Comparison of ENCODE assay signal across 23 cellular contexts in genomic region chr2:235584269-235585007, GRCh38.
"Had no signal": no experiment of that assay in that cellular context is flagged by ENCODE, and none has a peak within 500 bp of the region (broad histone marks: within the 10 kb centered on the region; RNA-seq: fewer than 3 reads in every experiment).

No MANE protein-coding gene starts in this region.

- H2AFZ ChIP-seq: PC-9 had no signal

- H3K4me3 ChIP-seq: PC-9 had no signal

- ATAC-seq: activated naive CD4-positive, alpha-beta T cell treated with anti-CD3 and anti-CD28 coated beads, Interleukin-2, amount 50 U/mL, for 72 hours; activated naive CD8-positive, alpha-beta T cell treated with anti-CD3 and anti-CD28 coated beads, Interleukin-2, amount 50 U/mL, for 24 hours; activated T-cell treated with anti-CD3 and anti-CD28 coated beads, Interleukin-2, amount 50 U/mL, for 4 hours; T-helper 17 cell had no signal

- DNase-seq: activated B cell treated with CpG ODN at 0.5 μM for 24 hours; activated CD4-positive, alpha-beta memory T cell treated with anti-CD3 and anti-CD28 coated beads for 36 hours; activated CD4-positive, alpha-beta T cell treated with anti-CD3 and anti-CD28 coated beads for 1 hour; activated CD4-positive, alpha-beta T cell treated with anti-CD3 and anti-CD28 coated beads, Interleukin-2, amount 10 ng/mL, durations not matched to agents 7 days and 5 days; activated CD8-positive, alpha-beta memory T cell treated with anti-CD3 and anti-CD28 coated beads for 24 hours; activated effector memory CD4-positive, alpha-beta T cell treated with anti-CD3 and anti-CD28 coated beads, Interleukin-2, amount 50 U/mL, for 16 hours; activated naive CD4-positive, alpha-beta T cell treated with Interleukin-2 at 50 U/mL for 16 hours; activated naive CD8-positive, alpha-beta T cell treated with anti-CD3 and anti-CD28 coated beads, Interleukin-2, amount 50 U/mL, for 24 hours; activated T-cell treated with anti-CD3 and anti-CD28 coated beads, Interleukin-2, amount 50 U/mL, for 4 hours; amniotic stem cell; KG1; NCI-H1048; NCI-H146; NCI-H1930; NCI-H510A treated with DMSO at 0.1 percent for 48 hours; PC-9; SIG-M5; T-helper 17 cell; T-helper 9 cell had no signal

- H3K4me1 Mint-ChIP-seq: activated B cell treated with CpG ODN at 0.5 μM for 24 hours; activated CD4-positive, alpha-beta T cell treated with anti-CD3 and anti-CD28 coated beads, Interleukin-2, amount 10 ng/mL, durations not matched to agents 7 days and 5 days; activated naive CD8-positive, alpha-beta T cell treated with anti-CD3 and anti-CD28 coated beads, Interleukin-2, amount 50 U/mL, for 24 hours had no signal

- H3K9me3 Mint-ChIP-seq: activated B cell treated with CpG ODN at 0.5 μM for 24 hours; activated CD4-positive, alpha-beta memory T cell treated with anti-CD3 and anti-CD28 coated beads for 36 hours; activated CD4-positive, alpha-beta T cell treated with anti-CD3 and anti-CD28 coated beads, Interleukin-2, amount 10 ng/mL, durations not matched to agents 7 days and 5 days; activated naive CD4-positive, alpha-beta T cell treated with anti-CD3 and anti-CD28 coated beads, Interleukin-2, amount 50 U/mL, for 72 hours; activated naive CD8-positive, alpha-beta T cell treated with anti-CD3 and anti-CD28 coated beads, Interleukin-2, amount 50 U/mL, for 24 hours; activated T-cell treated with anti-CD3 and anti-CD28 coated beads, Interleukin-2, amount 50 U/mL, for 4 hours; central memory CD8-positive, alpha-beta T cell had no signal

- H3K4me3 Mint-ChIP-seq: activated B cell treated with CpG ODN at 0.5 μM for 24 hours; activated CD4-positive, alpha-beta memory T cell treated with anti-CD3 and anti-CD28 coated beads for 36 hours; activated CD4-positive, alpha-beta T cell treated with anti-CD3 and anti-CD28 coated beads, Interleukin-2, amount 10 ng/mL, durations not matched to agents 7 days and 5 days; activated naive CD8-positive, alpha-beta T cell treated with anti-CD3 and anti-CD28 coated beads, Interleukin-2, amount 50 U/mL, for 24 hours; activated T-cell treated with anti-CD3 and anti-CD28 coated beads, Interleukin-2, amount 50 U/mL, for 4 hours; brain; central memory CD8-positive, alpha-beta T cell; T-helper 17 cell had no signal

- H3K27me3 Mint-ChIP-seq: activated B cell treated with CpG ODN at 0.5 μM for 24 hours; activated CD4-positive, alpha-beta T cell treated with anti-CD3 and anti-CD28 coated beads, Interleukin-2, amount 10 ng/mL, durations not matched to agents 7 days and 5 days; brain; central memory CD8-positive, alpha-beta T cell had no signal

- H3K4me2 ChIP-seq: PC-9 had no signal

- H3K27ac ChIP-seq: PC-9 had no signal

- H3K36me3 Mint-ChIP-seq: activated CD4-positive, alpha-beta memory T cell treated with anti-CD3 and anti-CD28 coated beads for 36 hours; activated naive CD4-positive, alpha-beta T cell treated with anti-CD3 and anti-CD28 coated beads, Interleukin-2, amount 50 U/mL, for 72 hours had no signal

- H3K27ac Mint-ChIP-seq: activated B cell treated with CpG ODN at 0.5 μM for 24 hours; activated CD4-positive, alpha-beta memory T cell treated with anti-CD3 and anti-CD28 coated beads for 36 hours; activated CD4-positive, alpha-beta T cell treated with anti-CD3 and anti-CD28 coated beads, Interleukin-2, amount 10 ng/mL, durations not matched to agents 7 days and 5 days; activated naive CD4-positive, alpha-beta T cell treated with anti-CD3 and anti-CD28 coated beads, Interleukin-2, amount 50 U/mL, for 72 hours; activated naive CD8-positive, alpha-beta T cell treated with anti-CD3 and anti-CD28 coated beads, Interleukin-2, amount 50 U/mL, for 24 hours; brain; T-helper 17 cell had no signal

- FAIRE-seq: astrocyte had no signal
